Comparison of ENCODE assay signal across 1 cellular context in the genomic region with DNA sequence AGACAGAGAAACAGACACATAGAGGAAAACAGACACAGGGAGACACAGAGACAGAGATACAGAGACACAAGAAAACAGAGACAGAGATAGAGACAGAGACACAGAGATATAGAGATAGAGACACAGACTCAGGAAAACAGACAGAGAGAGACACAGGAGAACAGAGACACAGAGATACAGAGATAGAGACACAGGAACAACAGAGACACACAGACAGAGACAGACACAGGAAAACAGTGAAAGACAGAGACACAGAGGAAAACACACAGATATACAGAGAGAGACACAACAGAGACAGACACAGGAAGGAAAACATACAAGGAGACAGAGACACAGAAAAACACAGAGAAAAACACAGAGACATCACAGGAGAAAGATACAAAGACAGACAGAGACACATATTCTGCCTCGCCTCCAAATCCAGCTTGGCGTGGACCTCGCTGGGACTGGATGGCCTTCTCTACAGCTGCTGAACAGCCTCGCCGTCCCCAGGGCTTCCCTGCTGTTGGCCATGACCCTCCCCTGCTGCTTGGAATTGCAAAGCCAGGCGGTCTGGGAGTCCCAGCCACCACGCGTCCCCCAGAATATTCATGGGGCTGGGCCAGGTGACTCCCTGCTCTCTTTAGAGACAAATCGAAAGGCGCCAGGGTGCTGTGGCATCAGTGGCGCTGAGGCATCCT.
TF ChIP-seq lines count a peak whose summit lies in the region.

No MANE protein-coding gene starts in this region.

TF ChIP-seq in H1, 55 proteins besides CTCF, POLR2A, EP300 and RAD21:
- no peak for TF ChIP-seq SIX5 (IDR thresholded peaks at IDR 0.05; ENCODE audit: low read depth, low read length)
- no peak for TF ChIP-seq TBP (IDR thresholded peaks at IDR 0.05; ENCODE audit: low read depth, low read length)
